ENCODE assay signal across 17 cellular contexts in genomic region chr14:104777808-104778249, GRCh38. TPM values are rescaled to one million over a fixed set of nuclear protein-coding genes. Genes with fewer than 3 reads are reported as not detected.
DNase-seq lines count a peak whose midpoint lies in the region; ATAC-seq, FAIRE-seq and TF ChIP-seq lines count a peak whose summit lies in the region.
"Had no signal": no experiment of that assay in that cellular context is flagged by ENCODE, and none has a peak within 500 bp of the region (broad histone marks: within the 10 kb centered on the region; RNA-seq: fewer than 3 reads in every experiment).

No MANE protein-coding gene starts in this region.

- H3K4me1 Mint-ChIP-seq in neural crest cell: peaks cover 8% of the 10 kb centered on the region
- H3K4me1 Mint-ChIP-seq: CD8-positive, alpha-beta memory T cell had no signal

- H3K4me1 ChIP-seq in SK-N-SH (ENCODE audit: control insufficient read depth in 1 of 2, insufficient read depth in 2 of 2, low read depth in 1 of 2, low read length in 1 of 2) (no peaks in the 10 kb centered on the region), HepG2 (ENCODE audit: insufficient read depth, low read length) (no peaks in the 10 kb centered on the region), right lobe of liver (no peaks in the 10 kb centered on the region), thyroid gland (peaks cover 41 to 60% of the 10 kb centered on the region in 2 donors)
- H3K4me1 ChIP-seq: Caco-2 had no signal

- TF ChIP-seq CTCF in SK-N-SH (IDR thresholded peaks at IDR 0.05) (0 out of 2 replicates have a peak, but pooled peaks have one; percentile 0), HepG2 (CRISPR knock-in tag; IDR thresholded peaks at IDR 0.05) (no peak), right lobe of liver (IDR thresholded peaks at IDR 0.05) (no peak), neural crest cell (conservative IDR thresholded peaks at IDR 0.05) (no peak), thyroid gland (IDR thresholded peaks at IDR 0.05) (no peak)

- peak overlapping the region; percentile 12 for H3K27ac Mint-ChIP-seq in neural crest cell (ENCODE audit: unreplicated experiment)

- 80% methylated on average over 4 of the region's 15 CpGs for WGBS in SK-N-SH (ENCODE audit: low lambda C conversion rate)
- WGBS in HepG2 (ENCODE audit: low lambda C conversion rate): 100% methylated on average over 1 of the region's 15 CpGs
- no CpG with 5 or more reads among the region's 15 CpGs for WGBS in right lobe of liver (ENCODE audit: insufficient coverage, low coverage, low lambda C conversion rate, missing lambda C conversion rate)
- 20 to 56% methylated on average over 8 of the region's 15 CpGs for WGBS in thyroid gland, 2 donors

- DNase-seq in SK-N-SH (no peak), HepG2 (ENCODE audit: low spot score) (no peak), right lobe of liver (no peak), neural crest cell (ENCODE audit: low read depth, low spot score) (no peak), thyroid gland (peak; percentile 56 to 75)
- DNase-seq: AML-193; Caco-2; CD8-positive, alpha-beta memory T cell; DND-41; GDM1 had no signal

- H3K9ac ChIP-seq in SK-N-SH (no peak overlapping the region), HepG2 (ENCODE audit: insufficient read depth, low read depth, low read length) (no peak overlapping the region)
- H3K9ac ChIP-seq: BLaER1 had no signal

- no peaks in the 10 kb centered on the region for H3K9me3 Mint-ChIP-seq in neural crest cell
- H3K9me3 Mint-ChIP-seq: CD8-positive, alpha-beta memory T cell had no signal

- no peaks in the 10 kb centered on the region for H3K9me2 ChIP-seq in SK-N-SH

- H2AFZ ChIP-seq in SK-N-SH (ENCODE audit: low read depth) (no peak overlapping the region), HepG2 (ENCODE audit: low read length) (no peak overlapping the region)

- peak overlapping the region; percentile 56 for H3K4me3 Mint-ChIP-seq in neural crest cell
- H3K4me3 Mint-ChIP-seq: CD8-positive, alpha-beta memory T cell had no signal

- H3K36me3 ChIP-seq in SK-N-SH (replicated peaks in 1 of 2; ENCODE audit: control insufficient read depth in 1 of 2, insufficient read depth in 2 of 2, low read length in 1 of 2) (peaks cover 4 to 54% of the 10 kb centered on the region in 2 experiments), HepG2 (replicated peaks in 1 of 2; ENCODE audit: control insufficient read depth in 1 of 2, insufficient read depth in 2 of 2, low read length in 2 of 2) (peaks cover 14 to 28% of the 10 kb centered on the region in 2 experiments; a peak in 4 of 5 replicates), right lobe of liver (peaks cover 0 to 12% (median 2%) of the 10 kb centered on the region in 4 donors), thyroid gland (peaks cover 7 to 9% of the 10 kb centered on the region in 2 donors)

- H3K4me2 ChIP-seq in SK-N-SH (no peak overlapping the region), HepG2 (ENCODE audit: low read depth, low read length) (no peak overlapping the region)
- H3K4me2 ChIP-seq: BLaER1 had no signal

- H3F3A ChIP-seq in SK-N-SH (replicated peaks; ENCODE audit: insufficient read depth): no peaks in the 10 kb centered on the region

- H3K36me3 Mint-ChIP-seq in neural crest cell (ENCODE audit: low read depth): no peaks in the 10 kb centered on the region

- TF ChIP-seq POLR2A in HepG2 (IDR thresholded peaks at IDR 0.05; ENCODE audit: insufficient read depth in 1 of 2, low read depth in 2 of 2, low read length in 2 of 2) (no peak), right lobe of liver (IDR thresholded peaks at IDR 0.05) (no peak), thyroid gland (IDR thresholded peaks at IDR 0.05) (no peak)

- intact Hi-C loops in HepG2 (cut with micrococcal nuclease; ENCODE audit: unreplicated experiment) (no loop called here), right lobe of liver (cut with DNase I) (no loop called here), thyroid gland (cut with DNase I) (loop anchor here (10.0 kb wide), 1 partner anchor 267 kb away; no protein-coding TSS in a partner anchor)

- peaks cover 4% of the 10 kb centered on the region; the same call in 1 of the 2 replicates for H3K79me2 ChIP-seq in SK-N-SH (ENCODE audit: insufficient read depth)
- no peaks in the 10 kb centered on the region for H3K79me2 ChIP-seq in HepG2 (ENCODE audit: insufficient read depth, low read length)

- in situ Hi-C loops in HepG2 (cut with HindIII; ENCODE audit: extremely low pct_ligation_motif_present, low pct_unique_long_range_greater_than_20kb): no loop called here

- ATAC-seq in SK-N-SH treated with all-trans-retinoic acid at 6 μM for 48 hours (no peak), HepG2 (no peak), right lobe of liver (no peak), GM19395 (IDR thresholded peaks at IDR 0.05; ENCODE audit: unreplicated experiment) (no peak), GM18870 (IDR thresholded peaks at IDR 0.05; ENCODE audit: unreplicated experiment) (no peak)
- ATAC-seq: HCT116 had no signal

- H3K4me3 ChIP-seq in SK-N-SH (ENCODE audit: low read depth in 2 of 2, low read length in 1 of 2): no peak overlapping the region
- H3K4me3 ChIP-seq in HepG2 (replicated peaks in 1 of 3; ENCODE audit: insufficient read depth in 1 of 3, low read depth in 2 of 3, low read length in 3 of 3): no peak overlapping the region
- H3K4me3 ChIP-seq in right lobe of liver: no peak overlapping the region
- no peak overlapping the region for H3K4me3 ChIP-seq in thyroid gland (replicated peaks in 1 of 3)
- H3K4me3 ChIP-seq: BLaER1 had no signal

- TF ChIP-seq RAD21 in SK-N-SH (IDR thresholded peaks at IDR 0.05; ENCODE audit: low read length) (no peak), HepG2 (CRISPR knock-in tag; IDR thresholded peaks at IDR 0.05) (0 out of 2 replicates have a peak, but pooled peaks have one; percentile 4)

- H3K27me3 Mint-ChIP-seq in neural crest cell (ENCODE audit: low read depth): no peaks in the 10 kb centered on the region
- H3K27me3 Mint-ChIP-seq: CD8-positive, alpha-beta memory T cell had no signal

- CTCF ChIA-PET in SK-N-SH (lab: Yijun Ruan, JAX) (interaction anchor here (1.0 to 1.6 kb wide), 2 partner anchors 9 to 49 kb away, joined by 3 to 7 read pairs; no protein-coding TSS in a partner anchor), HepG2 (lab: Yijun Ruan, JAX; ENCODE audit: low intra/inter-chr PET ratio, low total read pairs) (no interaction called here)

- H3K9me3 ChIP-seq in SK-N-SH: no peaks in the 10 kb centered on the region
- H3K9me3 ChIP-seq in HepG2 (ENCODE audit: low read length): no peaks in the 10 kb centered on the region
- no peaks in the 10 kb centered on the region for H3K9me3 ChIP-seq in right lobe of liver
- H3K9me3 ChIP-seq in thyroid gland: no peaks in the 10 kb centered on the region
- H3K9me3 ChIP-seq: BLaER1, Caco-2 had no signal

- TF ChIP-seq EP300 in SK-N-SH (IDR thresholded peaks at IDR 0.05; ENCODE audit: borderline replicate concordance in 1 of 2, low read depth in 1 of 2, low read length in 1 of 2) (no peak), HepG2 (IDR thresholded peaks at IDR 0.05; ENCODE audit: low read depth in 2 of 2, low read length in 2 of 2) (no peak), HepG2 (CRISPR knock-in tag; IDR thresholded peaks at IDR 0.05; ENCODE audit: borderline replicate concordance) (no peak)

- FAIRE-seq in HepG2 (lab: Jason Lieb, UNC): no peak
- FAIRE-seq: GM12892 had no signal

- no peaks in the 10 kb centered on the region for H3K27me3 ChIP-seq in SK-N-SH (ENCODE audit: insufficient read depth)
- no peaks in the 10 kb centered on the region for H3K27me3 ChIP-seq in HepG2 (ENCODE audit: control insufficient read depth in 1 of 2, insufficient read depth in 2 of 2, low read length in 2 of 2)
- no peaks in the 10 kb centered on the region for H3K27me3 ChIP-seq in right lobe of liver
- no peaks in the 10 kb centered on the region for H3K27me3 ChIP-seq in thyroid gland
- H3K27me3 ChIP-seq: BLaER1 had no signal

- POLR2A ChIA-PET in SK-N-SH (lab: Yijun Ruan, JAX) (no interaction called here), HepG2 (lab: Yijun Ruan, JAX) (no interaction called here)

- BruUV-seq in HepG2 (replicated peaks; lab: Mats Ljungman, UMichigan): no TSS peak

- H4K20me1 ChIP-seq in SK-N-SH (ENCODE audit: insufficient read depth) (peaks cover 38% of the 10 kb centered on the region), HepG2 (ENCODE audit: insufficient read depth, low read length) (0 out of 2 replicates have a peak, but pooled peaks cover 3% of the 10 kb centered on the region)

- H3K27ac ChIP-seq in SK-N-SH (ENCODE audit: low read depth in 2 of 2, low read length in 1 of 2): no peak overlapping the region
- no peak overlapping the region for H3K27ac ChIP-seq in HepG2 (ENCODE audit: extremely low read length, insufficient read depth, low read length)
- H3K27ac ChIP-seq in right lobe of liver: no peak overlapping the region
- H3K27ac ChIP-seq in thyroid gland: peak overlapping the region; percentile 2 to 88 (median 61)
- H3K27ac ChIP-seq: 22Rv1, BLaER1 had no signal

RNA-seq across cellular contexts. Expression of gene AKT1, which starts 17.7 kb away (rescaled TPM):
- 185 and 198 TPM in 2 replicates for polyA plus RNA-seq in SK-N-SH (2012; rRNA removed)
- 99.2 and 137 TPM in 2 replicates for polyA plus RNA-seq in SK-N-SH (2012; cell fraction: cytosol; rRNA removed)
- polyA plus RNA-seq in SK-N-SH (2012; cell fraction: nucleus; rRNA removed): 365 and 420 TPM in 2 replicates
- total RNA-seq in HepG2 (2016; rRNA removed; fragmentation: Illumina TruSeq; extraction: Trizol): 85.7 and 96.2 TPM in 2 replicates
- total RNA-seq in HepG2 (2016; cell fraction: cytosol; rRNA removed; fragmentation: Illumina TruSeq; extraction: Trizol; ENCODE audit: low read depth): 66.8 and 84.2 TPM in 2 replicates
- 76.8 and 97.9 TPM in 2 replicates for total RNA-seq in HepG2 (2016; cell fraction: insoluble cytoplasmic fraction; rRNA removed; fragmentation: Illumina TruSeq; extraction: Trizol)
- total RNA-seq in HepG2 (2016; cell fraction: membrane; rRNA removed; fragmentation: Illumina TruSeq; extraction: Trizol): 171 and 190 TPM in 2 replicates
- total RNA-seq in HepG2 (2016; cell fraction: nucleus; rRNA removed; fragmentation: Illumina TruSeq; extraction: Trizol): 48.2 and 57.1 TPM in 2 replicates
- polyA plus RNA-seq in HepG2 (2011; rRNA removed): 116 and 135 TPM in 2 replicates
- polyA plus RNA-seq in HepG2 (2011; cell fraction: cytosol; rRNA removed): 114 and 136 TPM in 2 replicates
- 362 and 435 TPM in 2 replicates for polyA plus RNA-seq in HepG2 (2011; cell fraction: nucleus; rRNA removed)
- polyA plus RNA-seq in HepG2 (2012): 58.6 and 80.7 TPM in 2 replicates
- polyA plus RNA-seq in HepG2 (2016; cell fraction: cytosol; fragmentation: Illumina TruSeq; extraction: Trizol; ENCODE audit: low read depth): 81.6 and 107 TPM in 2 replicates
- polyA plus RNA-seq in HepG2 (2016; cell fraction: insoluble cytoplasmic fraction; fragmentation: Illumina TruSeq; extraction: Trizol; ENCODE audit: low read depth): 105 and 119 TPM in 2 replicates
- polyA plus RNA-seq in HepG2 (2016; cell fraction: membrane; fragmentation: Illumina TruSeq; extraction: Trizol; ENCODE audit: low read depth): 182 and 194 TPM in 2 replicates
- polyA plus RNA-seq in HepG2 (2016; cell fraction: nucleus; fragmentation: Illumina TruSeq; extraction: Trizol; ENCODE audit: insufficient read depth, low read depth): 146 and 159 TPM in 2 replicates
- 159 and 183 TPM in 2 replicates for polyA minus RNA-seq in HepG2 (2011; rRNA and poly(A)+ RNA removed; ENCODE audit: low replicate concordance)
- polyA minus RNA-seq in HepG2 (2011; cell fraction: cytosol; rRNA and poly(A)+ RNA removed): 76.1 and 78.3 TPM in 2 replicates
- 46.7 and 48.0 TPM in 2 replicates for polyA minus RNA-seq in HepG2 (2011; cell fraction: nucleus; rRNA and poly(A)+ RNA removed)
- 10 to 100 TPM; 66.7 to 92.1 (median 83.9) TPM for total RNA-seq in right lobe of liver
- total RNA-seq in neural crest cell: 179 and 191 TPM in 2 replicates
- total RNA-seq in thyroid gland: 100 to 1,000 TPM in 3 of 4 donors, 10 to 100 TPM in 1; 99.8 to 179 (median 152) TPM

RNA-seq across cellular contexts. Expression of gene ZBTB42, which starts 23.1 kb away (rescaled TPM):
- polyA plus RNA-seq in SK-N-SH (2012; rRNA removed): 2.9 and 3.1 TPM in 2 replicates
- polyA plus RNA-seq in SK-N-SH (2012; cell fraction: cytosol; rRNA removed): 1.4 and 2.2 TPM in 2 replicates
- polyA plus RNA-seq in SK-N-SH (2012; cell fraction: nucleus; rRNA removed): 1.7 TPM in 2 replicates
- 3.2 and 4.2 TPM in 2 replicates for total RNA-seq in HepG2 (2016; rRNA removed; fragmentation: Illumina TruSeq; extraction: Trizol)
- total RNA-seq in HepG2 (2016; cell fraction: cytosol; rRNA removed; fragmentation: Illumina TruSeq; extraction: Trizol; ENCODE audit: low read depth): 1.2 and 1.6 TPM in 2 replicates
- 2.4 and 3.9 TPM in 2 replicates for total RNA-seq in HepG2 (2016; cell fraction: insoluble cytoplasmic fraction; rRNA removed; fragmentation: Illumina TruSeq; extraction: Trizol)
- total RNA-seq in HepG2 (2016; cell fraction: membrane; rRNA removed; fragmentation: Illumina TruSeq; extraction: Trizol): 4.3 and 4.4 TPM in 2 replicates
- 3.6 and 4.2 TPM in 2 replicates for total RNA-seq in HepG2 (2016; cell fraction: nucleus; rRNA removed; fragmentation: Illumina TruSeq; extraction: Trizol)
- polyA plus RNA-seq in HepG2 (2011; rRNA removed): 2.8 and 4.0 TPM in 2 replicates
- polyA plus RNA-seq in HepG2 (2011; cell fraction: cytosol; rRNA removed): 3.7 and 4.3 TPM in 2 replicates
- polyA plus RNA-seq in HepG2 (2011; cell fraction: nucleus; rRNA removed): 7.2 and 7.5 TPM in 2 replicates
- 3.6 and 4.3 TPM in 2 replicates for polyA plus RNA-seq in HepG2 (2012)
- polyA plus RNA-seq in HepG2 (2016; cell fraction: cytosol; fragmentation: Illumina TruSeq; extraction: Trizol; ENCODE audit: low read depth): 1.0 and 1.1 TPM in 2 replicates
- polyA plus RNA-seq in HepG2 (2016; cell fraction: insoluble cytoplasmic fraction; fragmentation: Illumina TruSeq; extraction: Trizol; ENCODE audit: low read depth): 2.3 and 2.7 TPM in 2 replicates
- 3.4 and 3.5 TPM in 2 replicates for polyA plus RNA-seq in HepG2 (2016; cell fraction: membrane; fragmentation: Illumina TruSeq; extraction: Trizol; ENCODE audit: low read depth)
- polyA plus RNA-seq in HepG2 (2016; cell fraction: nucleus; fragmentation: Illumina TruSeq; extraction: Trizol; ENCODE audit: insufficient read depth, low read depth): 2.8 and 3.1 TPM in 2 replicates
- polyA minus RNA-seq in HepG2 (2011; rRNA and poly(A)+ RNA removed; ENCODE audit: low replicate concordance): 6.6 and 17.0 TPM in 2 replicates
- 6.2 and 8.1 TPM in 2 replicates for polyA minus RNA-seq in HepG2 (2011; cell fraction: cytosol; rRNA and poly(A)+ RNA removed)
- polyA minus RNA-seq in HepG2 (2011; cell fraction: nucleus; rRNA and poly(A)+ RNA removed): 8.2 TPM in 2 replicates
- total RNA-seq in right lobe of liver: 10 to 100 TPM in 2 of 6 experiments, 1 to 10 TPM in 4; 2.2 to 13.7 (median 3.6) TPM
- 2.2 and 2.7 TPM in 2 replicates for total RNA-seq in neural crest cell
- total RNA-seq in thyroid gland: 10 to 100 TPM; 12.9 to 29.4 (median 16.8) TPM

RNA-seq across cellular contexts. Expression of gene SIVA1, which starts 24.9 kb away (rescaled TPM):
- polyA plus RNA-seq in SK-N-SH (2012; rRNA removed) (122 and 137 TPM in 2 replicates), HepG2 (2011; rRNA removed) (123 and 142 TPM in 2 replicates)
- 57.2 and 97.8 TPM in 2 replicates for polyA plus RNA-seq in SK-N-SH (2012; cell fraction: cytosol; rRNA removed)
- 109 and 142 TPM in 2 replicates for polyA plus RNA-seq in SK-N-SH (2012; cell fraction: nucleus; rRNA removed)
- total RNA-seq in HepG2 (2016; rRNA removed; fragmentation: Illumina TruSeq; extraction: Trizol) (153 and 186 TPM in 2 replicates), right lobe of liver (100 to 1,000 TPM in 2 of 6 experiments, 10 to 100 TPM in 4; 38.1 to 252 (median 50.6) TPM), neural crest cell (109 and 121 TPM in 2 replicates), thyroid gland (100 to 1,000 TPM; 137 to 388 (median 239) TPM)
- total RNA-seq in HepG2 (2016; cell fraction: cytosol; rRNA removed; fragmentation: Illumina TruSeq; extraction: Trizol; ENCODE audit: low read depth): 171 and 229 TPM in 2 replicates
- total RNA-seq in HepG2 (2016; cell fraction: insoluble cytoplasmic fraction; rRNA removed; fragmentation: Illumina TruSeq; extraction: Trizol): 166 and 191 TPM in 2 replicates
- 186 and 219 TPM in 2 replicates for total RNA-seq in HepG2 (2016; cell fraction: membrane; rRNA removed; fragmentation: Illumina TruSeq; extraction: Trizol)
- 86.2 and 101 TPM in 2 replicates for total RNA-seq in HepG2 (2016; cell fraction: nucleus; rRNA removed; fragmentation: Illumina TruSeq; extraction: Trizol)
- 108 and 239 TPM in 2 replicates for polyA plus RNA-seq in HepG2 (2011; cell fraction: cytosol; rRNA removed)
- 125 and 162 TPM in 2 replicates for polyA plus RNA-seq in HepG2 (2011; cell fraction: nucleus; rRNA removed)
- polyA plus RNA-seq in HepG2 (2012): 61.3 and 68.1 TPM in 2 replicates
- polyA plus RNA-seq in HepG2 (2016; cell fraction: cytosol; fragmentation: Illumina TruSeq; extraction: Trizol; ENCODE audit: low read depth): 162 and 202 TPM in 2 replicates
- polyA plus RNA-seq in HepG2 (2016; cell fraction: insoluble cytoplasmic fraction; fragmentation: Illumina TruSeq; extraction: Trizol; ENCODE audit: low read depth): 128 and 130 TPM in 2 replicates
- 134 and 168 TPM in 2 replicates for polyA plus RNA-seq in HepG2 (2016; cell fraction: membrane; fragmentation: Illumina TruSeq; extraction: Trizol; ENCODE audit: low read depth)
- 129 and 133 TPM in 2 replicates for polyA plus RNA-seq in HepG2 (2016; cell fraction: nucleus; fragmentation: Illumina TruSeq; extraction: Trizol; ENCODE audit: insufficient read depth, low read depth)
- 49.5 and 64.5 TPM in 2 replicates for polyA minus RNA-seq in HepG2 (2011; rRNA and poly(A)+ RNA removed; ENCODE audit: low replicate concordance)
- polyA minus RNA-seq in HepG2 (2011; cell fraction: cytosol; rRNA and poly(A)+ RNA removed): 22.7 and 31.5 TPM in 2 replicates
- 17.3 and 18.4 TPM in 2 replicates for polyA minus RNA-seq in HepG2 (2011; cell fraction: nucleus; rRNA and poly(A)+ RNA removed)

RNA-seq across cellular contexts. Expression of gene ADSS1, which starts 53.8 kb away (rescaled TPM):
- 11.8 and 14.3 TPM in 2 replicates for polyA plus RNA-seq in SK-N-SH (2012; rRNA removed)
- polyA plus RNA-seq in SK-N-SH (2012; cell fraction: cytosol; rRNA removed): 11.0 and 11.2 TPM in 2 replicates
- polyA plus RNA-seq in SK-N-SH (2012; cell fraction: nucleus; rRNA removed): 44.6 and 48.8 TPM in 2 replicates
- 0.98 and 1.0 TPM in 2 replicates for total RNA-seq in HepG2 (2016; rRNA removed; fragmentation: Illumina TruSeq; extraction: Trizol)
- total RNA-seq in HepG2 (2016; cell fraction: cytosol; rRNA removed; fragmentation: Illumina TruSeq; extraction: Trizol; ENCODE audit: low read depth): 0.81 and 1.1 TPM in 2 replicates
- 0.56 and 1.3 TPM in 2 replicates for total RNA-seq in HepG2 (2016; cell fraction: insoluble cytoplasmic fraction; rRNA removed; fragmentation: Illumina TruSeq; extraction: Trizol)
- total RNA-seq in HepG2 (2016; cell fraction: membrane; rRNA removed; fragmentation: Illumina TruSeq; extraction: Trizol): 1.6 and 1.9 TPM in 2 replicates
- total RNA-seq in HepG2 (2016; cell fraction: nucleus; rRNA removed; fragmentation: Illumina TruSeq; extraction: Trizol): 1.3 and 1.5 TPM in 2 replicates
- polyA plus RNA-seq in HepG2 (2011; rRNA removed): 36.7 and 45.2 TPM in 2 replicates
- polyA plus RNA-seq in HepG2 (2011; cell fraction: cytosol; rRNA removed): 20.7 and 22.4 TPM in 2 replicates
- 219 and 230 TPM in 2 replicates for polyA plus RNA-seq in HepG2 (2011; cell fraction: nucleus; rRNA removed)
- 37.3 and 46.9 TPM in 2 replicates for polyA plus RNA-seq in HepG2 (2012)
- polyA plus RNA-seq in HepG2 (2016; cell fraction: cytosol; fragmentation: Illumina TruSeq; extraction: Trizol; ENCODE audit: low read depth): 0.70 and 1.5 TPM in 2 replicates
- 1.3 and 2.2 TPM in 2 replicates for polyA plus RNA-seq in HepG2 (2016; cell fraction: insoluble cytoplasmic fraction; fragmentation: Illumina TruSeq; extraction: Trizol; ENCODE audit: low read depth)
- 1.5 and 2.0 TPM in 2 replicates for polyA plus RNA-seq in HepG2 (2016; cell fraction: membrane; fragmentation: Illumina TruSeq; extraction: Trizol; ENCODE audit: low read depth)
- polyA plus RNA-seq in HepG2 (2016; cell fraction: nucleus; fragmentation: Illumina TruSeq; extraction: Trizol; ENCODE audit: insufficient read depth, low read depth): 3.7 and 4.4 TPM in 2 replicates
- 12.3 and 14.1 TPM in 2 replicates for polyA minus RNA-seq in HepG2 (2011; rRNA and poly(A)+ RNA removed; ENCODE audit: low replicate concordance)
- polyA minus RNA-seq in HepG2 (2011; cell fraction: cytosol; rRNA and poly(A)+ RNA removed): 6.8 and 7.6 TPM in 2 replicates
- polyA minus RNA-seq in HepG2 (2011; cell fraction: nucleus; rRNA and poly(A)+ RNA removed): 30.6 and 31.2 TPM in 2 replicates
- 10 to 100 TPM in 5 of 6 experiments, 1 to 10 TPM in 1; 8.1 to 50.5 (median 36.8) TPM for total RNA-seq in right lobe of liver
- total RNA-seq in neural crest cell: 4.4 and 5.0 TPM in 2 replicates
- total RNA-seq in thyroid gland: 10 to 100 TPM; 13.6 to 26.2 (median 18.9) TPM

Comparison
In these comparisons a context has a peak if more than half of its experiments do, and no peak if none do; other contexts are left out.
1. DNase-seq: peak in thyroid gland (2 of 2); none in SK-N-SH (single experiment), HepG2 (single experiment), right lobe of liver (0 of 3) and neural crest cell (single experiment).
2. H3K27ac ChIP-seq: peak in thyroid gland (3 of 3); none in SK-N-SH (0 of 2), HepG2 (single experiment) and right lobe of liver (0 of 3).
3. Of the 25 proteins assayed by ChIP-seq in both HepG2 and SK-N-SH: peak only in HepG2: RAD21; only in SK-N-SH: CTCF; in both: none; in neither: 23.